Comparison of ENCODE assay signal across 10 cellular contexts in the genomic region with DNA sequence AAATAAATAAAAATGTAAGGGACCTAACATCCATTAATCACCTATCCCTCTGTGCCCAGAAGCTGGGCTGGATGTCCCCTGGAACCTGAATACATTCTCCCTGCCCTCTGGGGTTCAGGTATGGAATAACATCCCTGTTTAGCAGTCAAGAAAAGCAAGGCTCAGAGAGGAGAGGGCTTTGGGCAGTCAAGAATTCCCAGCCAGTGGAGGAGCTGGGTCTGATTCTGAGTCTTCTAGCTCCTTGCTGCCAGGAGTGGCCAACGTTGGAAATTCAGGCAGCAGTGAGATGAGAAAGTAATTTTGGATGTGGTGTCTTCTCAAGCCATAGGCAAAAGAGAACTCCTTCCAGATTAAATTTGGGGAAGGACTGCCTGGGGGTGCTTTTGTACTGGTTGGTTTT. TPM values are rescaled to one million over a fixed set of nuclear protein-coding genes. Genes with fewer than 3 reads are reported as not detected.
DNase-seq lines count a peak whose midpoint lies in the region; ATAC-seq and TF ChIP-seq lines count a peak whose summit lies in the region.
"Had no signal": no experiment of that assay in that cellular context is flagged by ENCODE, and none has a peak within 500 bp of the region (broad histone marks: within the 10 kb centered on the region; RNA-seq: fewer than 3 reads in every experiment).

No MANE protein-coding gene starts in this region.

- H3K27me3 Mint-ChIP-seq in osteocyte (ENCODE audit: unreplicated experiment) (peaks cover 64% of the 10 kb centered on the region), mesothelial cell of epicardium (ENCODE audit: low read depth) (peaks cover 79% of the 10 kb centered on the region)
- H3K27me3 Mint-ChIP-seq in CD8-positive, alpha-beta T cell (ENCODE audit: low read depth): peaks cover 36% of the 10 kb centered on the region

- H3K4me1 Mint-ChIP-seq in osteocyte (ENCODE audit: unreplicated experiment) (peaks cover 21% of the 10 kb centered on the region), mesothelial cell of epicardium (peaks cover 9% of the 10 kb centered on the region)
- peaks cover 33% of the 10 kb centered on the region for H3K4me1 Mint-ChIP-seq in CD8-positive, alpha-beta T cell (ENCODE audit: low read depth)

- H3K27ac Mint-ChIP-seq in osteocyte (ENCODE audit: unreplicated experiment) (no peak overlapping the region), mesothelial cell of epicardium (no peak overlapping the region)
- H3K27ac Mint-ChIP-seq in CD8-positive, alpha-beta T cell: no peak overlapping the region
- H3K27ac Mint-ChIP-seq: B cell had no signal

- DNase-seq in NCI-H1105 treated with DMSO at 0.1 percent for 48 hours (lab: John Stamatoyannopoulos, UW) (peak; percentile 42), NCI-H1105 (lab: John Stamatoyannopoulos, UW) (no peak), NCI-H2171 (lab: John Stamatoyannopoulos, UW) (peak; percentile 29), dedifferentiated amniotic fluid mesenchymal stem cell (ENCODE audit: extremely low spot score) (peak; percentile 60), osteocyte (ENCODE audit: extremely low spot score, unreplicated experiment) (no peak), mesothelial cell of epicardium (ENCODE audit: low spot score in 2 of 2, unreplicated experiment in 2 of 2) (no peak)
- DNase-seq in CD8-positive, alpha-beta T cell: no peak
- no peak for DNase-seq in activated effector memory CD4-positive, alpha-beta T cell treated with Interleukin-2 at 50 U/mL for 16 hours

- peaks cover 14% of the 10 kb centered on the region for H3K27me3 ChIP-seq in CD8-positive, alpha-beta T cell (ENCODE audit: insufficient read depth, low read length)

- peaks cover 22% of the 10 kb centered on the region for H3K4me1 ChIP-seq in CD8-positive, alpha-beta T cell (ENCODE audit: insufficient read depth, low read length)

- intact Hi-C loops in CD8-positive, alpha-beta T cell (cut with DNase I, micrococcal nuclease): no loop called here

- no peak overlapping the region for H3K27ac ChIP-seq in CD8-positive, alpha-beta T cell (ENCODE audit: low read depth, low read length)
- H3K27ac ChIP-seq: skin epidermis had no signal

- H3K9me3 ChIP-seq in CD8-positive, alpha-beta T cell (ENCODE audit: low read length): no peaks in the 10 kb centered on the region

- CTCF ChIA-PET in CD8-positive, alpha-beta T cell (lab: Charles Lee): interaction anchor here (0.7 to 1.9 kb wide), 3 partner anchors 11 to 78 kb away, joined by 4 to 7 read pairs (median 4); no protein-coding TSS in a partner anchor

- H3K4me3 Mint-ChIP-seq in osteocyte (ENCODE audit: unreplicated experiment) (no peak overlapping the region), mesothelial cell of epicardium (no peak overlapping the region)
- no peak overlapping the region for H3K4me3 Mint-ChIP-seq in CD8-positive, alpha-beta T cell
- H3K4me3 Mint-ChIP-seq: B cell had no signal

- no peak for ATAC-seq in CD8-positive, alpha-beta T cell

- H3K4me3 ChIP-seq in CD8-positive, alpha-beta T cell (ENCODE audit: low read depth, low read length): no peak overlapping the region
- H3K4me3 ChIP-seq: skin epidermis had no signal

- no peaks in the 10 kb centered on the region for H3K36me3 ChIP-seq in CD8-positive, alpha-beta T cell (ENCODE audit: insufficient read depth, low read length)

- POLR2A ChIA-PET in CD8-positive, alpha-beta T cell (lab: Charles Lee): interaction anchor here (2.5 kb wide), 1 partner anchor 44 kb away, joined by 8 read pairs; no protein-coding TSS in a partner anchor

- TF ChIP-seq CTCF in osteocyte (IDR thresholded peaks at IDR 0.05) (peak; percentile 57), mesothelial cell of epicardium (IDR thresholded peaks at IDR 0.05; ENCODE audit: unreplicated experiment) (no peak)
- TF ChIP-seq CTCF in CD8-positive, alpha-beta T cell (IDR thresholded peaks at IDR 0.05): no peak

- no peaks in the 10 kb centered on the region for H3K9me3 Mint-ChIP-seq in osteocyte (ENCODE audit: unreplicated experiment)
- no peaks in the 10 kb centered on the region for H3K9me3 Mint-ChIP-seq in CD8-positive, alpha-beta T cell
- peaks cover 6% of the 10 kb centered on the region for H3K9me3 Mint-ChIP-seq in mesothelial cell of epicardium

- H3K36me3 Mint-ChIP-seq in osteocyte (ENCODE audit: unreplicated experiment) (no peaks in the 10 kb centered on the region), mesothelial cell of epicardium (no peaks in the 10 kb centered on the region)
- no peaks in the 10 kb centered on the region for H3K36me3 Mint-ChIP-seq in CD8-positive, alpha-beta T cell

RNA-seq across cellular contexts. Expression of a gene that starts 42.6 kb away (rescaled TPM):
- total RNA-seq in osteocyte (48.1 and 51.6 TPM in 2 replicates), mesothelial cell of epicardium (15.5 to 16.8 TPM (median 15.9 TPM) in 3 replicates)
- total RNA-seq in CD8-positive, alpha-beta T cell: 10 to 100 TPM; 53.8 to 55.0 TPM

Comparison
In these comparisons a context has a peak if more than half of its experiments do, and no peak if none do; other contexts are left out.
1. DNase-seq: peak in NCI-H1105 treated with DMSO at 0.1 percent for 48 hours (single experiment), NCI-H2171 (single experiment) and dedifferentiated amniotic fluid mesenchymal stem cell (single experiment); none in NCI-H1105 (single experiment), osteocyte (single experiment), CD8-positive, alpha-beta T cell (0 of 7), activated effector memory CD4-positive, alpha-beta T cell treated with Interleukin-2 at 50 U/mL for 16 hours (single experiment) and mesothelial cell of epicardium (0 of 2).